In the genomic region with DNA sequence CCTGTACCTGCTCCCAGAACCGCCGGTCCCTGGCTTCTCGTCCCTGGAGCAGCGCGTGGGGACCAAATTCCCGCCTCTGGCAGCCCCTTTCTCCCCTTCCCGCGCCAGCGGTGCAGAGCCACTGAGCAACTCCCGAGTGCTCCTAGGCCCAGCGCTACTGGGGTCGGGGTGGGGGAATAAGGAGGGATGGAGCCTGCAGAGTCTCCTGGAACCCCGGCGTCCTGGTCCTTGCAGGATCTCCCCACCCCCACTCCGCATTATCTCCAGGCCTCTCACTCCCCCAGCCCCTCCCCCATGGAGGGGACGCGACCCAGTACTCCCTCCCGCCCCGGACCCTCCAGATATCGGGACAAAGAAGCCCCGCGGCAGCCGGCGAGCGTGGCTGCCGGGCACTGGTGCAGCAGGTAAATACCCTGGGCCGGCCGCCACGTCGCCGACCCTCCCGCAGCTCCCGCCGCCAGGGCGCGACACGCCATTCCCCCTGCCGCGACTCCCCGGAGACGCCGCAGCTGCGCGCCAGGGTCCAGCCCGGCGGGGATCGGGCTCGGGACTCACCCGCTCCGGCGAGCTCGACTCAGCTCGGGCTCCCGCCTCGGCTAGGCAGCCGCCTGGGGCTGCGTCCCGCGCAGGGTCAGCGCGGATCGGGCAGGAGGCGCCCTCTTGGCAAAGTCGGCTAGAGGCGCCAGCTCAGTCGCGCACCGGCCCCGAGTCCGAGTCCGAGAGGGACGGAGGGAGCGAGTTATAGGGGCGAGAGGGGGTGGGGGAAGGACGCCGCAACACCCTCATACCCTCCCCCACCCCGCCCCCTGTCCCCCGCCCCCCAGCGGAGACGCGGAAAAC, we compare ENCODE assay signal across 9 cellular contexts. TPM values are rescaled to one million over a fixed set of nuclear protein-coding genes. Genes with fewer than 3 reads are reported as not detected.
DNase-seq lines count a peak whose midpoint lies in the region; ATAC-seq and TF ChIP-seq lines count a peak whose summit lies in the region.
"Had no signal": no experiment of that assay in that cellular context is flagged by ENCODE, and none has a peak within 500 bp of the region (broad histone marks: within the 10 kb centered on the region; RNA-seq: fewer than 3 reads in every experiment).

No MANE protein-coding gene starts in this region.

- H3K9ac ChIP-seq in colonic mucosa (ENCODE audit: low read depth in 2 of 2, low read length in 2 of 2), result no peak overlapping the region

- ATAC-seq in left lung (peak; percentile 89), GM21515 (IDR thresholded peaks at IDR 0.05; ENCODE audit: unreplicated experiment) (no peak)

- intact Hi-C loops in colonic mucosa (cut with DNase I) (no loop called here), left lung (cut with DNase I) (no loop called here), tibial artery (cut with DNase I; ENCODE audit: low total_unique reads) (no loop called here)

- TF ChIP-seq CTCF in NB4 (IDR thresholded peaks at IDR 0.05; ENCODE audit: low read depth, low read length) (no peak), colonic mucosa (IDR thresholded peaks at IDR 0.05) (no peak), left lung (IDR thresholded peaks at IDR 0.05) (no peak), tibial artery (IDR thresholded peaks at IDR 0.05) (no peak)

- H3K4me1 ChIP-seq in colonic mucosa (peaks cover 4% of the 10 kb centered on the region), left lung (peaks cover 19 to 31% of the 10 kb centered on the region in 2 donors), tibial artery (peaks cover 0 to 36% (median 27%) of the 10 kb centered on the region in 4 donors)

- H3K27me3 ChIP-seq in colonic mucosa (peaks cover 52% of the 10 kb centered on the region), left lung (peaks cover 74 to 98% of the 10 kb centered on the region in 2 donors), tibial artery (peaks cover 9 to 95% of the 10 kb centered on the region in 2 donors)

- DNase-seq in COLO668 (lab: John Stamatoyannopoulos, UW; ENCODE audit: unreplicated experiment) (peak; percentile 46), NB4 (ENCODE audit: low read depth) (peak; percentile 14), colonic mucosa (no peak), left lung (peak; percentile 43 to 87), tibial artery (peak; percentile 27 to 68), SIG-M5 treated with dmso at 0.1 percent for 504 hours (lab: John Stamatoyannopoulos, UW; ENCODE audit: unreplicated experiment) (no peak)
- DNase-seq in NK-92 treated with Interleukin-12 subunit alpha and Interleukin-12 subunit beta, amount 100 ng/mL, for 24 hours (lab: John Stamatoyannopoulos, UW), result no peak

- no peak for TF ChIP-seq POLR2A in NB4 (IDR thresholded peaks at IDR 0.05; ENCODE audit: extremely low read depth, insufficient read length)

- H3K9me3 ChIP-seq in colonic mucosa (no peaks in the 10 kb centered on the region), left lung (no peaks in the 10 kb centered on the region), tibial artery (no peaks in the 10 kb centered on the region)

- no peak overlapping the region for H3K4me3 ChIP-seq in NB4 (ENCODE audit: low read depth, low read length)
- H3K4me3 ChIP-seq in colonic mucosa, result peak overlapping the region; percentile 23
- H3K4me3 ChIP-seq in left lung, result peak overlapping the region in 1 of 2 donors; percentile 30
- peak overlapping the region; percentile 30 to 52 for H3K4me3 ChIP-seq in tibial artery

- H3K27ac ChIP-seq in colonic mucosa (no peak overlapping the region), left lung (no peak overlapping the region), tibial artery (no peak overlapping the region)

- H3K36me3 ChIP-seq in colonic mucosa (no peaks in the 10 kb centered on the region), left lung (no peaks in the 10 kb centered on the region), tibial artery (no peaks in the 10 kb centered on the region)

RNA-seq across cellular contexts. Expression of gene SYT6, which starts 1.2 kb away (rescaled TPM):
- under 1 TPM; 0.22 to 0.35 TPM for total RNA-seq in colonic mucosa
- not detected for total RNA-seq in left lung
- total RNA-seq: dermis microvascular lymphatic vessel endothelial cell had no signal

Comparison
In these comparisons a context has a peak if more than half of its experiments do, and no peak if none do; other contexts are left out.
1. DNase-seq: peak in COLO668 (single experiment), NB4 (single experiment), left lung (2 of 2) and tibial artery (2 of 2); none in colonic mucosa (single experiment), SIG-M5 treated with dmso at 0.1 percent for 504 hours (single experiment) and NK-92 treated with Interleukin-12 subunit alpha and Interleukin-12 subunit beta, amount 100 ng/mL, for 24 hours (single experiment).